13 cellular contexts compared by ENCODE assay signal in the genomic region with DNA sequence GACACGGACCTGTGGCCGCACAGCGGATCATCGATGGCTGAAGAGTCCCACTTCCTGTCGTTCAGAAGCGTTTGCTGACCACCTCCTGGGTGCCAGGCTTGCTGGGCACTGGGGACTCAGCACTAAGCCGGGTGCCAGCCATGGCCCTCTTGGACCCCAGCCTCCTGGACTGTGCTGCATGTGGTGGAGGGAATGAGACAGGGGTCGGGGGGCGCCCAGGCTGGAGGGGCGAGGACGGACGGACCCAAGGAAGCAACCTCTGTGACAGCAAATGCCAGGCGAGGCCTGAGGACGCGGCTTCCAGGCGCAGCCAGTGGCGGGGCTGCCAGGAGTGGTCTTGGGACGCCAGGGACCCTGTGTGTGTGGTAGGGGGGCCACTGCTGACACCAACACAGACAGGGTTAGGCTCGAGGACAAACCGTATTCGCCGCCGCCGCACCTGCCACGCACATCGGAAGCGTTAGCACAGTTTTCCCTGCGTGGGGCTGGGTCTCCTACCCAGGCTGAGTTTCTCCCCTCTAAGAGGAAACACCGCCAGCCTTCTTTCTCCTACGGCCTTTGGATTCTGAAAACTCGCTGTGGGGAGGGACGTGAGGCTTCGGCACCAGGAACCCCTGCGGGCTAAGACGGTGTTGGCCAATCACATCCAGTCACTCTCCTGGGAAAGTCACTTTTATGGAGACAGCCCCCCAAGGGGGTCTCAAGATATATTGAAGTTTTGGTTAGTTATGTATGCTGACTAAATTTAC. TPM values are rescaled to one million over a fixed set of nuclear protein-coding genes. Genes with fewer than 3 reads are reported as not detected.
A peak's percentile ranks its signal among the peaks of the same experiment; 100 is the strongest.
DNase-seq lines count a peak whose midpoint lies in the region; ATAC-seq and TF ChIP-seq lines count a peak whose summit lies in the region.
"Had no signal": no experiment of that assay in that cellular context is flagged by ENCODE, and none has a peak within 500 bp of the region (broad histone marks: within the 10 kb centered on the region; RNA-seq: fewer than 3 reads in every experiment).

No MANE protein-coding gene starts in this region.

- peaks cover 11% of the 10 kb centered on the region for H3K79me2 ChIP-seq in ACC112 (ENCODE audit: control insufficient read depth, insufficient read depth, low read length, unreplicated experiment)

- 75 to 80% (median 77%) methylated on average over 28 to 35 of the region's 35 CpGs for WGBS in heart left ventricle, 4 donors

- H3K36me3 ChIP-seq in ACC112 (ENCODE audit: insufficient read depth, low read length) (no peaks in the 10 kb centered on the region), SJSA1 (peaks cover 5% of the 10 kb centered on the region), heart left ventricle (no peaks in the 10 kb centered on the region)

- peak overlapping the region; percentile 55; the same call in 1 of the 2 replicates for H3K4me3 ChIP-seq in ACC112 (ENCODE audit: low read depth, low read length)
- no peak overlapping the region for H3K4me3 ChIP-seq in SJSA1
- H3K4me3 ChIP-seq in heart left ventricle, result peak overlapping the region in 3 of 12 donors; percentile 3 to 19 (median 10)

- H3K9me3 ChIP-seq in SJSA1 (replicated peaks) (peaks cover 6% of the 10 kb centered on the region), heart left ventricle (no peaks in the 10 kb centered on the region)

- H3K4me1 Mint-ChIP-seq in progenitor cell of endocrine pancreas (ENCODE audit: low read depth), result peaks cover 14% of the 10 kb centered on the region
- H3K4me1 Mint-ChIP-seq in activated CD4-positive, alpha-beta T cell treated with anti-CD3 and anti-CD28 coated beads, Interleukin-2, amount 10 ng/mL, durations not matched to agents 24 days and 14 days, result peaks cover 10% of the 10 kb centered on the region

- TF ChIP-seq POLR2A in heart left ventricle (IDR thresholded peaks at IDR 0.05), result no peak

- no peaks in the 10 kb centered on the region for H3K36me3 Mint-ChIP-seq in progenitor cell of endocrine pancreas (ENCODE audit: insufficient read depth)
- H3K36me3 Mint-ChIP-seq in activated CD4-positive, alpha-beta T cell treated with anti-CD3 and anti-CD28 coated beads, Interleukin-2, amount 10 ng/mL, durations not matched to agents 24 days and 14 days (ENCODE audit: low read depth), result no peaks in the 10 kb centered on the region

- H3K27ac Mint-ChIP-seq in progenitor cell of endocrine pancreas, result no peak overlapping the region
- H3K27ac Mint-ChIP-seq in activated CD4-positive, alpha-beta T cell treated with anti-CD3 and anti-CD28 coated beads, Interleukin-2, amount 10 ng/mL, durations not matched to agents 24 days and 14 days, result no peak overlapping the region
- H3K27ac Mint-ChIP-seq: activated B cell treated with CpG ODN at 0.5 μM for 24 hours had no signal

- ATAC-seq in heart left ventricle (no peak), HG02840 (IDR thresholded peaks at IDR 0.05; ENCODE audit: low FRiP score, unreplicated experiment) (no peak)
- ATAC-seq: activated T-cell treated with anti-CD3 and anti-CD28 coated beads, Interleukin-2, amount 50 U/mL, for 4 hours had no signal

- H3K4me1 ChIP-seq in ACC112 (ENCODE audit: control insufficient read depth, insufficient read depth, low read length, unreplicated experiment) (peaks cover 37% of the 10 kb centered on the region), SJSA1 (replicated peaks) (peaks cover 53% of the 10 kb centered on the region), heart left ventricle (peaks cover 0 to 33% (median 7%) of the 10 kb centered on the region in 12 donors)

- peak overlapping the region; percentile 29 for H3K27ac ChIP-seq in ACC112 (ENCODE audit: low read depth, low read length)
- H3K27ac ChIP-seq in SJSA1, result peak overlapping the region; percentile 90
- peak overlapping the region in 9 of 12 donors; percentile 28 to 91 (median 78) for H3K27ac ChIP-seq in heart left ventricle

- no peak overlapping the region for H3K4me3 Mint-ChIP-seq in progenitor cell of endocrine pancreas (ENCODE audit: low read depth)
- no peak overlapping the region for H3K4me3 Mint-ChIP-seq in activated CD4-positive, alpha-beta T cell treated with anti-CD3 and anti-CD28 coated beads, Interleukin-2, amount 10 ng/mL, durations not matched to agents 24 days and 14 days
- H3K4me3 Mint-ChIP-seq: activated B cell treated with CpG ODN at 0.5 μM for 24 hours; activated T-cell treated with anti-CD3 and anti-CD28 coated beads, Interleukin-2, amount 50 U/mL, for 4 hours had no signal

- H3K27me3 Mint-ChIP-seq in progenitor cell of endocrine pancreas, result peaks cover 10% of the 10 kb centered on the region
- peaks cover 15% of the 10 kb centered on the region for H3K27me3 Mint-ChIP-seq in activated CD4-positive, alpha-beta T cell treated with anti-CD3 and anti-CD28 coated beads, Interleukin-2, amount 10 ng/mL, durations not matched to agents 24 days and 14 days

- TF ChIP-seq CTCF in heart left ventricle (IDR thresholded peaks at IDR 0.05) (no peak), progenitor cell of endocrine pancreas (IDR thresholded peaks at IDR 0.05; ENCODE audit: unreplicated experiment) (no peak)

- H2AFZ ChIP-seq in ACC112 (ENCODE audit: low read length, unreplicated experiment), result peak overlapping the region; percentile 29

- intact Hi-C loops in heart left ventricle (cut with DNase I), result loop anchor here in 1 of 10 donors (10.0 kb wide), 1 partner anchor 327 kb away; no protein-coding TSS in a partner anchor
- intact Hi-C loops in activated CD4-positive, alpha-beta T cell treated with anti-CD3 and anti-CD28 coated beads, Interleukin-2, amount 10 ng/mL, durations not matched to agents 24 days and 14 days (cut with micrococcal nuclease), result no loop called here

- H3K9me3 Mint-ChIP-seq in progenitor cell of endocrine pancreas (ENCODE audit: low read depth), result no peaks in the 10 kb centered on the region
- H3K9me3 Mint-ChIP-seq in activated CD4-positive, alpha-beta T cell treated with anti-CD3 and anti-CD28 coated beads, Interleukin-2, amount 10 ng/mL, durations not matched to agents 24 days and 14 days, result no peaks in the 10 kb centered on the region
- H3K9me3 Mint-ChIP-seq: activated B cell treated with CpG ODN at 0.5 μM for 24 hours; activated T-cell treated with anti-CD3 and anti-CD28 coated beads, Interleukin-2, amount 50 U/mL, for 4 hours had no signal

- no peaks in the 10 kb centered on the region for H3K27me3 ChIP-seq in ACC112 (ENCODE audit: insufficient read depth, low read length)
- no peaks in the 10 kb centered on the region for H3K27me3 ChIP-seq in SJSA1 (replicated peaks)
- peaks cover 0 to 26% (median 4%) of the 10 kb centered on the region in 9 donors for H3K27me3 ChIP-seq in heart left ventricle

- no peak for DNase-seq in SJSA1 (ENCODE audit: low read depth in 1 of 2, low spot score in 2 of 2)
- peak in 2 of 5 donors; percentile 30 to 56 for DNase-seq in heart left ventricle
- peak; percentile 7 for DNase-seq in progenitor cell of endocrine pancreas (ENCODE audit: low spot score, unreplicated experiment)
- DNase-seq in DMS153 treated with DMSO at 0.1 percent for 48 hours (lab: John Stamatoyannopoulos, UW; ENCODE audit: unreplicated experiment), result no peak
- no peak for DNase-seq in activated CD4-positive, alpha-beta T cell treated with anti-CD3 and anti-CD28 coated beads, Interleukin-2, amount 10 ng/mL, durations not matched to agents 24 days and 14 days
- DNase-seq in GM03348 (ENCODE audit: low spot score), result no peak
- DNase-seq: activated B cell treated with CpG ODN at 0.5 μM for 24 hours; activated T-cell treated with anti-CD3 and anti-CD28 coated beads, Interleukin-2, amount 50 U/mL, for 4 hours; DND-41; Kasumi-1; nucleus accumbens had no signal

RNA-seq across cellular contexts. Expression of a gene that starts 3.1 kb away (rescaled TPM):
- 192 and 224 TPM in 2 replicates for total RNA-seq in SJSA1 (2014; rRNA removed; shearing (Covaris generic))
- total RNA-seq in heart left ventricle (10 to 100 TPM; 10.5 to 49.3 (median 20.0) TPM), progenitor cell of endocrine pancreas (24.3 and 25.0 TPM in 2 replicates)
- polyA plus RNA-seq in heart left ventricle, result 10 to 100 TPM; 17.7 to 19.5 TPM
- 0.24 and 0.75 TPM in 2 replicates for total RNA-seq in activated CD4-positive, alpha-beta T cell treated with anti-CD3 and anti-CD28 coated beads, Interleukin-2, amount 10 ng/mL, durations not matched to agents 24 days and 14 days

RNA-seq across cellular contexts. Expression of a gene that starts 12.2 kb away (rescaled TPM):
- total RNA-seq in SJSA1 (2014; rRNA removed; shearing (Covaris generic)), result 85.2 and 95.9 TPM in 2 replicates
- total RNA-seq in heart left ventricle (100 to 1,000 TPM in 3 of 9 donors, 10 to 100 TPM in 6; 75.3 to 177 (median 85.3) TPM), progenitor cell of endocrine pancreas (60.1 and 63.1 TPM in 2 replicates)
- polyA plus RNA-seq in heart left ventricle, result 100 to 1,000 TPM; 110 to 129 TPM
- 63.2 and 65.9 TPM in 2 replicates for total RNA-seq in activated CD4-positive, alpha-beta T cell treated with anti-CD3 and anti-CD28 coated beads, Interleukin-2, amount 10 ng/mL, durations not matched to agents 24 days and 14 days

RNA-seq across cellular contexts. Expression of a gene that starts 13.6 kb away (rescaled TPM):
- total RNA-seq in SJSA1 (2014; rRNA removed; shearing (Covaris generic)), result 180 and 360 TPM in 2 replicates
- total RNA-seq in heart left ventricle (100 to 1,000 TPM; 157 to 273 (median 188) TPM), progenitor cell of endocrine pancreas (107 TPM in 2 replicates)
- 100 to 1,000 TPM; 268 to 465 TPM for polyA plus RNA-seq in heart left ventricle
- total RNA-seq in activated CD4-positive, alpha-beta T cell treated with anti-CD3 and anti-CD28 coated beads, Interleukin-2, amount 10 ng/mL, durations not matched to agents 24 days and 14 days, result 142 and 146 TPM in 2 replicates

RNA-seq across cellular contexts. Expression of a gene that starts 30.3 kb away (rescaled TPM):
- total RNA-seq in SJSA1 (2014; rRNA removed; shearing (Covaris generic)), result 0.03 and 0.16 TPM in 2 replicates
- total RNA-seq in heart left ventricle (under 1 TPM; 0.21 to 0.80 (median 0.38) TPM), progenitor cell of endocrine pancreas (1.1 and 1.2 TPM in 2 replicates)
- 1 to 10 TPM in 1 of 2 donors, under 1 TPM in 1; 0.24 to 1.3 TPM for polyA plus RNA-seq in heart left ventricle
- 0.28 and 0.38 TPM in 2 replicates for total RNA-seq in activated CD4-positive, alpha-beta T cell treated with anti-CD3 and anti-CD28 coated beads, Interleukin-2, amount 10 ng/mL, durations not matched to agents 24 days and 14 days

RNA-seq across cellular contexts. Expression of a gene that starts 36.8 kb away (rescaled TPM):
- total RNA-seq in SJSA1 (2014; rRNA removed; shearing (Covaris generic)), result 29.4 and 39.2 TPM in 2 replicates
- total RNA-seq in heart left ventricle (100 to 1,000 TPM in 2 of 9 donors, 10 to 100 TPM in 7; 50.7 to 220 (median 72.4) TPM), progenitor cell of endocrine pancreas (16.8 and 17.5 TPM in 2 replicates)
- polyA plus RNA-seq in heart left ventricle, result 100 to 1,000 TPM in 1 of 2 donors, 10 to 100 TPM in 1; 57.6 to 226 TPM
- 11.5 and 12.3 TPM in 2 replicates for total RNA-seq in activated CD4-positive, alpha-beta T cell treated with anti-CD3 and anti-CD28 coated beads, Interleukin-2, amount 10 ng/mL, durations not matched to agents 24 days and 14 days

Comparison
In these comparisons a context has a peak if more than half of its experiments do, and no peak if none do; other contexts are left out.
1. H3K27ac ChIP-seq: peak in every context shown above with its lines; median percentile 90 in SJSA1; 78 in heart left ventricle; 29 in ACC112.